In the genomic region with DNA sequence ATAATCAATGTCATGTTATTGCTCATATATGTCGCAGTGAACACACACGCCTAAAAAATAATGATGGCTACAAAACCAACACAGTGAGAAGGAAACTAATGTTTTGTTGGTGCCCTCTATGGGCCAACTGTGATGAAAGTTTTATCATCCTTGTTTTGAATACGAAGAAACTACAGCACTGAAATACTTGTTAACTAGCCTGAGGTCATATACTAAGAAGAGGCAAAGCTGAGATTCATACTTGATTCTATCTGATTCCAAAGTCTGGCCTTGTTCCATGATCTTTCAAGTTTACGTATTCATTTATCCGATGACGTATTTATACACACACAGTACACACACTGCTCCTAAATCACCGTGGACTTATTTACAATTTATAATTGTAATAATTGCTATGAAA, we compare ENCODE assay signal across 10 cellular contexts. TPM values are rescaled to one million over a fixed set of nuclear protein-coding genes. Genes with fewer than 3 reads are reported as not detected.
DNase-seq lines count a peak whose midpoint lies in the region; ATAC-seq and TF ChIP-seq lines count a peak whose summit lies in the region.
"Had no signal": no experiment of that assay in that cellular context is flagged by ENCODE, and none has a peak within 500 bp of the region (broad histone marks: within the 10 kb centered on the region; RNA-seq: fewer than 3 reads in every experiment).

No MANE protein-coding gene starts in this region.

- no peaks in the 10 kb centered on the region for H3K79me2 ChIP-seq in SU-DHL-6 (ENCODE audit: insufficient read depth, low read length)

- H4K20me1 ChIP-seq in SU-DHL-6 (ENCODE audit: low read depth, low read length): no peaks in the 10 kb centered on the region

- no peak overlapping the region for H2AK5ac ChIP-seq in neuronal stem cell (ENCODE audit: low read depth, low read length)

- ATAC-seq in CD4-positive, alpha-beta T cell (ENCODE audit: poor library complexity): no peak
- ATAC-seq in left lobe of liver: peak; percentile 75
- ATAC-seq in HG03442 (IDR thresholded peaks at IDR 0.05; ENCODE audit: unreplicated experiment): no peak
- ATAC-seq: activated T-helper 17 cell treated with anti-CD3 and anti-CD28 coated beads, Interleukin-2, amount 50 U/mL, for 72 hours had no signal

- no peak overlapping the region for H4K8ac ChIP-seq in neuronal stem cell (ENCODE audit: low read depth, low read length)

- H2BK15ac ChIP-seq in neuronal stem cell (ENCODE audit: low read length): no peak overlapping the region

- intact Hi-C loops in CD4-positive, alpha-beta T cell (cut with DNase I, micrococcal nuclease): no loop called here
- intact Hi-C loops in posterior vena cava (cut with DNase I): loop anchor here in 1 of 2 donors (5.0 kb wide), 1 partner anchor 508 kb away; no protein-coding TSS in a partner anchor

- H2BK5ac ChIP-seq in neuronal stem cell (ENCODE audit: low read length): no peak overlapping the region

- POLR2A ChIA-PET in CD4-positive, alpha-beta T cell (lab: Charles Lee): no interaction called here

- no CpG with 5 or more reads among the region's 7 CpGs for WGBS in neuronal stem cell (ENCODE audit: extremely low coverage in 2 of 2, insufficient read length in 2 of 2, insufficient replicate concordance in 1 of 2), 2 donors

- H3K9me3 Mint-ChIP-seq in CD4-positive, alpha-beta T cell: no peaks in the 10 kb centered on the region
- H3K9me3 Mint-ChIP-seq: activated T-helper 17 cell treated with anti-CD3 and anti-CD28 coated beads, Interleukin-2, amount 50 U/mL, for 72 hours had no signal

- no peak overlapping the region for H3K18ac ChIP-seq in neuronal stem cell (ENCODE audit: low read length)

- H3K4me3 ChIP-seq in SU-DHL-6 (ENCODE audit: insufficient read depth, low read length, poor library complexity, severe bottlenecking) (no peak overlapping the region), neuronal stem cell (ENCODE audit: low read length in 2 of 2) (no peak overlapping the region)

- H3K27ac ChIP-seq in CD4-positive, alpha-beta T cell (ENCODE audit: low read depth, low read length): no peak overlapping the region
- H3K27ac ChIP-seq in SU-DHL-6 (ENCODE audit: low read depth, low read length) (no peak overlapping the region), neuronal stem cell (replicated peaks; ENCODE audit: low read length) (no peak overlapping the region)
- H3K27ac ChIP-seq: KMS-11 had no signal

- no peak overlapping the region for H3K4me2 ChIP-seq in SU-DHL-6 (ENCODE audit: low read depth, low read length, poor library complexity, severe bottlenecking)
- no peak overlapping the region for H3K4me2 ChIP-seq in neuronal stem cell (ENCODE audit: insufficient read depth, low read length, poor library complexity, severe bottlenecking)
- H3K4me2 ChIP-seq: KMS-11 had no signal

- H3F3A ChIP-seq in SU-DHL-6 (ENCODE audit: insufficient read depth): no peaks in the 10 kb centered on the region

- peaks cover 1 to 3% of the 10 kb centered on the region in 2 donors for H3K4me1 ChIP-seq in neuronal stem cell (ENCODE audit: control insufficient read depth in 2 of 2, insufficient read depth in 1 of 2, low read depth in 1 of 2, low read length in 2 of 2)

- H3K36me3 ChIP-seq in SU-DHL-6 (ENCODE audit: low read length) (no peaks in the 10 kb centered on the region), neuronal stem cell (replicated peaks in 1 of 2; ENCODE audit: control insufficient read depth in 2 of 2, insufficient read depth in 2 of 2, low read length in 2 of 2) (no peaks in the 10 kb centered on the region)

- H3K27me3 Mint-ChIP-seq in CD4-positive, alpha-beta T cell: peaks cover 15% of the 10 kb centered on the region

- H3K4me3 Mint-ChIP-seq in CD4-positive, alpha-beta T cell: no peak overlapping the region
- H3K4me3 Mint-ChIP-seq: activated T-helper 17 cell treated with anti-CD3 and anti-CD28 coated beads, Interleukin-2, amount 50 U/mL, for 72 hours had no signal

- no peak overlapping the region for H4K91ac ChIP-seq in neuronal stem cell (ENCODE audit: low read depth, low read length, poor library complexity)

- H2BK12ac ChIP-seq in neuronal stem cell (ENCODE audit: low read length): no peak overlapping the region

- no peak for DNase-seq in CD4-positive, alpha-beta T cell
- DNase-seq in H4 (ENCODE audit: low spot score): peak; percentile 53
- DNase-seq in left lobe of liver (ENCODE audit: low spot score): no peak
- no peak for DNase-seq in posterior vena cava (ENCODE audit: low spot score)
- DNase-seq in neuronal stem cell (ENCODE audit: low spot score): no peak
- no peak for DNase-seq in activated CD4-positive, alpha-beta T cell treated with anti-CD3 and anti-CD28 coated beads, Interleukin-2, amount 50 U/mL, for 1 hour

- no peak overlapping the region for H3K14ac ChIP-seq in neuronal stem cell (ENCODE audit: low read length)

- H3K23ac ChIP-seq in neuronal stem cell (ENCODE audit: low read depth, low read length, poor library complexity): no peak overlapping the region

- no peaks in the 10 kb centered on the region for H3K36me3 Mint-ChIP-seq in CD4-positive, alpha-beta T cell (ENCODE audit: low read depth)

- peaks cover 6% of the 10 kb centered on the region for H3K4me1 Mint-ChIP-seq in CD4-positive, alpha-beta T cell (ENCODE audit: low read depth)

- no peaks in the 10 kb centered on the region for H3K79me1 ChIP-seq in neuronal stem cell (ENCODE audit: low read depth, low read length)

- no peak overlapping the region for H3K27ac Mint-ChIP-seq in CD4-positive, alpha-beta T cell
- H3K27ac Mint-ChIP-seq: activated T-helper 17 cell treated with anti-CD3 and anti-CD28 coated beads, Interleukin-2, amount 50 U/mL, for 72 hours had no signal

- H2BK120ac ChIP-seq in neuronal stem cell (ENCODE audit: low read depth, low read length): no peak overlapping the region

- H3K9me2 ChIP-seq in SU-DHL-6 (replicated peaks; ENCODE audit: insufficient read depth, low read length): no peaks in the 10 kb centered on the region

- CTCF ChIA-PET in CD4-positive, alpha-beta T cell (lab: Charles Lee): no interaction called here

- no peak overlapping the region for H3K9ac ChIP-seq in SU-DHL-6 (ENCODE audit: low read length)
- H3K9ac ChIP-seq in neuronal stem cell (ENCODE audit: low read depth, low read length, poor library complexity): no peak overlapping the region
- H3K9ac ChIP-seq: KMS-11 had no signal

- peak; percentile 50 for TF ChIP-seq CTCF in CD4-positive, alpha-beta T cell (IDR thresholded peaks at IDR 0.05)
- peak; percentile 20 for TF ChIP-seq CTCF in SU-DHL-6 (IDR thresholded peaks at IDR 0.05; ENCODE audit: insufficient read depth, low read length, poor library complexity, severe bottlenecking)

- H3K4ac ChIP-seq in neuronal stem cell (ENCODE audit: low read length): no peak overlapping the region

- H2AFZ ChIP-seq in SU-DHL-6 (ENCODE audit: low read depth, low read length, severe bottlenecking) (no peak overlapping the region), neuronal stem cell (ENCODE audit: low read length) (no peak overlapping the region)

- no peaks in the 10 kb centered on the region for H3K9me3 ChIP-seq in CD4-positive, alpha-beta T cell (ENCODE audit: control insufficient read depth, low read length)
- no peaks in the 10 kb centered on the region for H3K9me3 ChIP-seq in SU-DHL-6 (ENCODE audit: insufficient read depth, low read length)
- H3K9me3 ChIP-seq in neuronal stem cell (replicated peaks in 1 of 2; ENCODE audit: control insufficient read depth in 2 of 2, insufficient read depth in 1 of 2, low read depth in 1 of 2, low read length in 2 of 2): no peaks in the 10 kb centered on the region

- peaks cover 9% of the 10 kb centered on the region for H3K27me3 ChIP-seq in CD4-positive, alpha-beta T cell (ENCODE audit: control insufficient read depth, insufficient read depth, low read length)
- H3K27me3 ChIP-seq in SU-DHL-6 (ENCODE audit: low read length): 0 out of 2 replicates have a peak, but pooled peaks cover 4% of the 10 kb centered on the region
- peaks cover 0 to 13% (median 0%) of the 10 kb centered on the region in 3 experiments for H3K27me3 ChIP-seq in neuronal stem cell (ENCODE audit: control insufficient read depth in 3 of 3, insufficient read depth in 3 of 3, low read depth in 1 of 3, low read length in 3 of 3)

RNA-seq across cellular contexts. Expression of gene DRD1, which starts 16.1 kb away (rescaled TPM):
- not detected for total RNA-seq in CD4-positive, alpha-beta T cell
- total RNA-seq in H4 (2014; rRNA removed; shearing (Covaris generic)): 0.25 and 0.29 TPM in 2 replicates
- total RNA-seq in left lobe of liver (0.13 TPM), posterior vena cava (under 1 TPM; 0.14 to 0.29 TPM)
- not detected for polyA plus RNA-seq in neuronal stem cell (2013, experiment 1 of 2)
- not detected for polyA plus RNA-seq in neuronal stem cell (2013, experiment 2 of 2)
- total RNA-seq: activated T-helper 17 cell treated with anti-CD3 and anti-CD28 coated beads, Interleukin-2, amount 50 U/mL, for 72 hours had no signal

RNA-seq across cellular contexts. Expression of gene SFXN1, which starts 18.2 kb away (rescaled TPM):
- total RNA-seq in CD4-positive, alpha-beta T cell: 100 to 1,000 TPM; 133 to 138 TPM
- total RNA-seq in H4 (2014; rRNA removed; shearing (Covaris generic)): 304 and 322 TPM in 2 replicates
- total RNA-seq in left lobe of liver (81.0 TPM), posterior vena cava (10 to 100 TPM; 17.5 to 21.7 TPM)
- 51.2 TPM for polyA plus RNA-seq in neuronal stem cell (2013, experiment 1 of 2)
- polyA plus RNA-seq in neuronal stem cell (2013, experiment 2 of 2): 50.9 TPM
